22 cellular contexts compared by ENCODE assay signal in the genomic region with DNA sequence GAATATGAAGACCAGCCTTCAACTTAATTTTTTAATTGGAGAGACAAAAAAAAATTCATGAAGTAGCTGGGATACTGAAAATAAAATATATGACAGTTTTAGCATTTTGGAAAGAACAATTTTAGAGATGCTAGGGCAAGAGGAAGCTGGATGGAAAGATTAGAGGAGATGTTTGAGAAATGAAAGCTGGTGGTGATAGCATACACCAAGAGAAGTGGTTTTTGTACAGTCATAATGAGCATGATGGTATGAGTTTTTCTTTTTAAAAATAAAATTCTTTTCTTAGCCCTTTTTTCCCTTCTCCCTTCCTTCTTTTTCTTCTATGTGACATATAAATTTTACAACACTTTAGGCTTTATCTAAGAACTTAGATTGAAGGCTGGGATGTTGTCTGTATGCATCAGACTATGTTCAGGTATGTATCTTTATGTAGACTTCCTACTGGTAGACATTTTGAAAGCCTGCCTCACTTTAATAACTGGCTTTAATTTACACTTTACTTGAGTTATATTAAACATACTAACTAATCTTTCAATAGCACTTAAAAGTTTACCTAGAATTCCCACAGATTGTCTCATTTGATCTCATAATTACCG.
DNase-seq lines count a peak whose midpoint lies in the region; ATAC-seq and TF ChIP-seq lines count a peak whose summit lies in the region.
"Had no signal": no experiment of that assay in that cellular context is flagged by ENCODE, and none has a peak within 500 bp of the region (broad histone marks: within the 10 kb centered on the region; RNA-seq: fewer than 3 reads in every experiment).

No MANE protein-coding gene starts in this region.

- no peak overlapping the region for H3K4me3 Mint-ChIP-seq in activated naive CD8-positive, alpha-beta T cell treated with anti-CD3 and anti-CD28 coated beads, Interleukin-2, amount 50 U/mL, for 24 hours
- H3K4me3 Mint-ChIP-seq: activated T-helper 17 cell treated with anti-CD3 and anti-CD28 coated beads, Interleukin-2, amount 50 U/mL, for 72 hours; HFFc6; natural killer cell treated with Interleukin-12 subunit alpha and Interleukin-12 subunit beta and Interleukin-15 and Interleukin-18, amount 100 ng/mL, for 72 hours had no signal

- H3K9me3 Mint-ChIP-seq in activated naive CD8-positive, alpha-beta T cell treated with anti-CD3 and anti-CD28 coated beads, Interleukin-2, amount 50 U/mL, for 24 hours = peaks cover 5% of the 10 kb centered on the region
- H3K9me3 Mint-ChIP-seq: HFFc6; natural killer cell treated with Interleukin-12 subunit alpha and Interleukin-12 subunit beta and Interleukin-15 and Interleukin-18, amount 100 ng/mL, for 72 hours had no signal

- peaks cover 24% of the 10 kb centered on the region for H3K4me1 Mint-ChIP-seq in activated naive CD8-positive, alpha-beta T cell treated with anti-CD3 and anti-CD28 coated beads, Interleukin-2, amount 50 U/mL, for 24 hours

- H3K27ac Mint-ChIP-seq in activated naive CD8-positive, alpha-beta T cell treated with anti-CD3 and anti-CD28 coated beads, Interleukin-2, amount 50 U/mL, for 24 hours = peak overlapping the region; percentile 49
- H3K27ac Mint-ChIP-seq: activated T-helper 17 cell treated with anti-CD3 and anti-CD28 coated beads, Interleukin-2, amount 50 U/mL, for 72 hours; HFFc6; natural killer cell treated with Interleukin-12 subunit alpha and Interleukin-12 subunit beta and Interleukin-15 and Interleukin-18, amount 100 ng/mL, for 72 hours; progenitor cell of endocrine pancreas had no signal

- no peak for DNase-seq in activated naive CD8-positive, alpha-beta T cell treated with anti-CD3 and anti-CD28 coated beads, Interleukin-2, amount 50 U/mL, for 24 hours
- DNase-seq in GM10266 (ENCODE audit: extremely low spot score) (no peak), NCI-H146 treated with DMSO at 0.1 percent for 48 hours (lab: John Stamatoyannopoulos, UW; ENCODE audit: unreplicated experiment) (no peak), NCI-H128 (lab: John Stamatoyannopoulos, UW; ENCODE audit: unreplicated experiment) (no peak)
- DNase-seq: adrenal gland, DND-41, erythroblast, gastrocnemius medialis, HFFc6, Kasumi-1, NCI-H1105 treated with DMSO at 0.1 percent for 48 hours, NCI-H2171 treated with DMSO at 0.1 percent for 48 hours, NCI-H69, SHP77 treated with DMSO at 0.1 percent for 48 hours, substantia nigra, T-helper 1 cell had no signal

- ATAC-seq in GM18517 (IDR thresholded peaks at IDR 0.05; ENCODE audit: unreplicated experiment) = peak; percentile 81
- ATAC-seq in GM19395 (IDR thresholded peaks at IDR 0.05; ENCODE audit: unreplicated experiment) = peak; percentile 60
- ATAC-seq in HG03025 (IDR thresholded peaks at IDR 0.05; ENCODE audit: low FRiP score, unreplicated experiment) = peak; percentile 59
- peak; percentile 63 for ATAC-seq in activated naive CD8-positive, alpha-beta T cell treated with anti-CD3 and anti-CD28 coated beads, Interleukin-2, amount 50 U/mL, for 24 hours
- ATAC-seq: activated T-helper 17 cell treated with anti-CD3 and anti-CD28 coated beads, Interleukin-2, amount 50 U/mL, for 72 hours; gastrocnemius medialis; natural killer cell treated with Interleukin-12 subunit alpha and Interleukin-12 subunit beta and Interleukin-15 and Interleukin-18, amount 100 ng/mL, for 72 hours had no signal

- no peaks in the 10 kb centered on the region for H3K36me3 Mint-ChIP-seq in activated naive CD8-positive, alpha-beta T cell treated with anti-CD3 and anti-CD28 coated beads, Interleukin-2, amount 50 U/mL, for 24 hours (ENCODE audit: low read depth)
- H3K36me3 Mint-ChIP-seq: natural killer cell treated with Interleukin-12 subunit alpha and Interleukin-12 subunit beta and Interleukin-15 and Interleukin-18, amount 100 ng/mL, for 72 hours had no signal

- no peak for TF ChIP-seq CTCF in GM10266 (IDR thresholded peaks at IDR 0.05; ENCODE audit: control insufficient read depth, insufficient read depth, low read depth, missing control alignments)

- H3K27me3 Mint-ChIP-seq in activated naive CD8-positive, alpha-beta T cell treated with anti-CD3 and anti-CD28 coated beads, Interleukin-2, amount 50 U/mL, for 24 hours = no peaks in the 10 kb centered on the region
- H3K27me3 Mint-ChIP-seq: natural killer cell treated with Interleukin-12 subunit alpha and Interleukin-12 subunit beta and Interleukin-15 and Interleukin-18, amount 100 ng/mL, for 72 hours had no signal
